ENCODE assay signal across 8 cellular contexts in genomic region chr3:4866841-4867240, GRCh38.
A peak's percentile ranks its signal among the peaks of the same experiment; 100 is the strongest.
DNase-seq lines count a peak whose midpoint lies in the region; ATAC-seq, FAIRE-seq and TF ChIP-seq lines count a peak whose summit lies in the region.

No MANE protein-coding gene starts in this region.

- TF ChIP-seq POLR2A in esophagus muscularis mucosa (IDR thresholded peaks at IDR 0.05; ENCODE audit: low read depth) (no peak), sigmoid colon (IDR thresholded peaks at IDR 0.05) (no peak), GM12892 (IDR thresholded peaks at IDR 0.05; ENCODE audit: low read depth, low read length) (no peak)

- DNase-seq in HCEC 1CT (peak; percentile 67), SW480 (ENCODE audit: low spot score) (peak; percentile 74), esophagus muscularis mucosa (ENCODE audit: extremely low spot score) (no peak), sigmoid colon (no peak), germinal center (ENCODE audit: low spot score) (no peak), GM12892 (ENCODE audit: insufficient read length) (no peak)

- H3K27ac ChIP-seq in esophagus muscularis mucosa (replicated peaks in 1 of 4) (peak overlapping the region; percentile 93 to 97 (median 96)), sigmoid colon (peak overlapping the region; percentile 91 to 97 (median 94))

- TF ChIP-seq EP300 in esophagus muscularis mucosa (IDR thresholded peaks at IDR 0.05), result no peak
- TF ChIP-seq EP300 in sigmoid colon (IDR thresholded peaks at IDR 0.05), result no peak

- no peaks in the 10 kb centered on the region for H3K27me3 ChIP-seq in esophagus muscularis mucosa
- no peaks in the 10 kb centered on the region for H3K27me3 ChIP-seq in sigmoid colon

- no peak for FAIRE-seq in GM12892 (lab: Jason Lieb, UNC)

- ATAC-seq in HG03342 (IDR thresholded peaks at IDR 0.05; ENCODE audit: unreplicated experiment) (no peak), GM19467 (IDR thresholded peaks at IDR 0.05; ENCODE audit: unreplicated experiment) (no peak)

- H3K36me3 ChIP-seq in esophagus muscularis mucosa, result no peaks in the 10 kb centered on the region
- H3K36me3 ChIP-seq in sigmoid colon, result no peaks in the 10 kb centered on the region

- H3K4me1 ChIP-seq in esophagus muscularis mucosa, result peaks cover 26 to 31% (median 28%) of the 10 kb centered on the region in 4 donors
- H3K4me1 ChIP-seq in sigmoid colon, result peaks cover 0 to 26% (median 18%) of the 10 kb centered on the region in 4 donors

- intact Hi-C loops in esophagus muscularis mucosa (cut with DNase I) (no loop called here), sigmoid colon (cut with DNase I) (no loop called here)

- WGBS in esophagus muscularis mucosa, result 43% methylated on average over 6 of the region's 6 CpGs
- WGBS in sigmoid colon, 2 donors, result 11 to 45% methylated on average over 6 of the region's 6 CpGs

- peak overlapping the region; percentile 58 to 63 (median 61) for H3K4me3 ChIP-seq in esophagus muscularis mucosa
- peak overlapping the region in 1 of 4 donors; percentile 57 for H3K4me3 ChIP-seq in sigmoid colon

- H3K9me3 ChIP-seq in esophagus muscularis mucosa (peaks cover 0 to 2% (median 1%) of the 10 kb centered on the region in 4 donors), sigmoid colon (no peaks in the 10 kb centered on the region)

- TF ChIP-seq CTCF in esophagus muscularis mucosa (IDR thresholded peaks at IDR 0.05), result no peak
- TF ChIP-seq CTCF in sigmoid colon (IDR thresholded peaks at IDR 0.05), result no peak

Comparison
In these comparisons a context has a peak if more than half of its experiments do, and no peak if none do; other contexts are left out.
1. DNase-seq: peak in HCEC 1CT (single experiment) and SW480 (single experiment); none in esophagus muscularis mucosa (single experiment), sigmoid colon (single experiment), germinal center (single experiment) and GM12892 (single experiment).